In genomic region chr5:150413176-150413901, GRCh38 we compare ENCODE assay signal across 9 cellular contexts. TPM values are rescaled to one million over a fixed set of nuclear protein-coding genes. Genes with fewer than 3 reads are reported as not detected.
A peak's percentile ranks its signal among the peaks of the same experiment; 100 is the strongest.
DNase-seq lines count a peak whose midpoint lies in the region; ATAC-seq and TF ChIP-seq lines count a peak whose summit lies in the region.
"Had no signal": no experiment of that assay in that cellular context is flagged by ENCODE, and none has a peak within 500 bp of the region (broad histone marks: within the 10 kb centered on the region; RNA-seq: fewer than 3 reads in every experiment).

No MANE protein-coding gene starts in this region.

- peaks cover 0 to 10% (median 1%) of the 10 kb centered on the region in 3 donors for H3K27me3 Mint-ChIP-seq in CD14-positive monocyte (ENCODE audit: low read depth in 3 of 3)

- peak overlapping the region; percentile 30 for H2BK15ac ChIP-seq in neuronal stem cell (ENCODE audit: low read length)

- no peak overlapping the region for H2BK12ac ChIP-seq in neuronal stem cell (ENCODE audit: low read length)

- no peak overlapping the region for H2BK5ac ChIP-seq in neuronal stem cell (ENCODE audit: low read length)

- DNase-seq in CD14-positive monocyte (ENCODE audit: low spot score) (no peak), HL-60 (ENCODE audit: low read depth in 1 of 2, low spot score in 1 of 2) (no peak), neuronal stem cell (ENCODE audit: low spot score) (no peak), PC-3 (no peak), GM19238 (ENCODE audit: insufficient read length, low spot score) (no peak), erythroblast (lab: John Stamatoyannopoulos, UW) (no peak), GM13977 (ENCODE audit: low spot score) (no peak)
- DNase-seq: DMS79 had no signal

- H4K8ac ChIP-seq in neuronal stem cell (ENCODE audit: low read depth, low read length), result no peak overlapping the region

- no peaks in the 10 kb centered on the region for H3K79me2 ChIP-seq in PC-3 (ENCODE audit: low read length)

- WGBS in neuronal stem cell (ENCODE audit: extremely low coverage in 2 of 2, insufficient read length in 2 of 2, insufficient replicate concordance in 1 of 2), 2 donors, result no CpG with 5 or more reads among the region's 12 CpGs

- H3K36me3 Mint-ChIP-seq in CD14-positive monocyte, result peaks cover 21 to 34% of the 10 kb centered on the region in 2 donors

- BruUV-seq in PC-3 (replicated peaks; lab: Mats Ljungman, UMichigan), result no TSS peak

- H4K20me1 ChIP-seq in PC-3 (ENCODE audit: low read length), result no peaks in the 10 kb centered on the region

- H3K9ac ChIP-seq in duodenal mucosa (ENCODE audit: low read depth in 1 of 2, low read length in 2 of 2) (peak overlapping the region; percentile 86 to 96), neuronal stem cell (ENCODE audit: low read depth, low read length, poor library complexity) (no peak overlapping the region), PC-3 (ENCODE audit: low read length) (no peak overlapping the region)

- no peaks in the 10 kb centered on the region for H3F3A ChIP-seq in PC-3 (ENCODE audit: low read length, unreplicated experiment)

- in situ Hi-C loops in GM13977 (cut with MboI; ENCODE audit: low pct_unique_long_range_greater_than_20kb, low sequenced_read_pairs, unreplicated experiment), result no loop called here

- no peak overlapping the region for H4K91ac ChIP-seq in neuronal stem cell (ENCODE audit: low read depth, low read length, poor library complexity)

- POLR2A ChIA-PET in PC-3 (lab: Charles Lee; ENCODE audit: unreplicated experiment), result no interaction called here

- H3K9me3 ChIP-seq in duodenal mucosa (ENCODE audit: control insufficient read depth in 1 of 2, low read length in 2 of 2), result no peaks in the 10 kb centered on the region
- H3K9me3 ChIP-seq in neuronal stem cell (replicated peaks in 1 of 2; ENCODE audit: control insufficient read depth in 2 of 2, insufficient read depth in 1 of 2, low read depth in 1 of 2, low read length in 2 of 2), result no peaks in the 10 kb centered on the region
- no peaks in the 10 kb centered on the region for H3K9me3 ChIP-seq in PC-3 (ENCODE audit: low read length)

- peaks cover 36% of the 10 kb centered on the region for H3K4me1 Mint-ChIP-seq in CD14-positive monocyte

- H3K9me3 Mint-ChIP-seq in CD14-positive monocyte, result peaks cover 0 to 6% (median 0%) of the 10 kb centered on the region in 7 donors

- H3K4me3 ChIP-seq in HL-60 (replicated peaks; ENCODE audit: insufficient read depth, low read length), result peak overlapping the region; percentile 64
- peak overlapping the region; percentile 90 to 95 for H3K4me3 ChIP-seq in duodenal mucosa (ENCODE audit: low read depth in 1 of 2, low read length in 2 of 2)
- H3K4me3 ChIP-seq in neuronal stem cell (ENCODE audit: low read length in 2 of 2), result peak overlapping the region in 1 of 2 donors; percentile 38
- H3K4me3 ChIP-seq in PC-3 (ENCODE audit: low read length), result no peak overlapping the region

- no peak for TF ChIP-seq POLR2A in erythroblast (IDR thresholded peaks at IDR 0.05; ENCODE audit: low read length)

- CTCF ChIA-PET in PC-3 (lab: Charles Lee), result no interaction called here

- H3K27ac ChIP-seq in HL-60 (replicated peaks), result no peak overlapping the region; the same call in 1 of the 2 replicates
- H3K27ac ChIP-seq in duodenal mucosa (ENCODE audit: low read depth, low read length), result peak overlapping the region; percentile 59
- H3K27ac ChIP-seq in neuronal stem cell (replicated peaks; ENCODE audit: low read length), result no peak overlapping the region
- H3K27ac ChIP-seq in PC-3 (ENCODE audit: low read length), result no peak overlapping the region

- H2AFZ ChIP-seq in neuronal stem cell (ENCODE audit: low read length), result peak overlapping the region; percentile 90
- no peak overlapping the region for H2AFZ ChIP-seq in PC-3 (ENCODE audit: low read length)

- no peak overlapping the region for H2AK5ac ChIP-seq in neuronal stem cell (ENCODE audit: low read depth, low read length)

- peak overlapping the region; percentile 98 to 100 (median 99) for H3K27ac Mint-ChIP-seq in CD14-positive monocyte

- peak overlapping the region; percentile 79 for H3K18ac ChIP-seq in neuronal stem cell (ENCODE audit: low read length)

- TF ChIP-seq CTCF in CD14-positive monocyte (IDR thresholded peaks at IDR 0.05) (no peak), HL-60 (IDR thresholded peaks at IDR 0.05; ENCODE audit: insufficient read depth, low read length) (no peak), PC-3 (conservative IDR thresholded peaks at IDR 0.05; ENCODE audit: low read depth, low read length) (no peak), GM13977 (IDR thresholded peaks at IDR 0.05; ENCODE audit: extremely low read depth, insufficient read depth, missing control alignments) (no peak)

- no peaks in the 10 kb centered on the region for H3K79me1 ChIP-seq in neuronal stem cell (ENCODE audit: low read depth, low read length)

- no peak overlapping the region for H3K14ac ChIP-seq in neuronal stem cell (ENCODE audit: low read length)

- no peaks in the 10 kb centered on the region for H3K9me2 ChIP-seq in PC-3 (replicated peaks; ENCODE audit: low read length)

- H3K36me3 ChIP-seq in duodenal mucosa (ENCODE audit: control insufficient read depth in 1 of 2, insufficient read depth in 2 of 2, low read length in 2 of 2) (peaks cover 4 to 5% of the 10 kb centered on the region in 2 donors), neuronal stem cell (replicated peaks in 1 of 2; ENCODE audit: control insufficient read depth in 2 of 2, insufficient read depth in 2 of 2, low read length in 2 of 2) (no peaks in the 10 kb centered on the region), PC-3 (ENCODE audit: low read depth, low read length) (no peaks in the 10 kb centered on the region)

- H3K4me1 ChIP-seq in duodenal mucosa (ENCODE audit: control insufficient read depth in 1 of 2, insufficient read depth in 2 of 2, low read length in 2 of 2) (peaks cover 13 to 45% of the 10 kb centered on the region in 2 donors), neuronal stem cell (ENCODE audit: control insufficient read depth in 2 of 2, insufficient read depth in 1 of 2, low read depth in 1 of 2, low read length in 2 of 2) (peaks cover 9 to 12% of the 10 kb centered on the region in 2 donors), PC-3 (ENCODE audit: insufficient read depth, low read length) (no peaks in the 10 kb centered on the region; the same call in 1 of the 2 replicates)

- H2BK120ac ChIP-seq in neuronal stem cell (ENCODE audit: low read depth, low read length), result no peak overlapping the region

- H3K23ac ChIP-seq in neuronal stem cell (ENCODE audit: low read depth, low read length, poor library complexity), result no peak overlapping the region

- H3K4me2 ChIP-seq in neuronal stem cell (ENCODE audit: insufficient read depth, low read length, poor library complexity, severe bottlenecking), result peak overlapping the region; percentile 70
- H3K4me2 ChIP-seq in PC-3 (ENCODE audit: low read length), result no peak overlapping the region

- H3K4ac ChIP-seq in neuronal stem cell (ENCODE audit: low read length), result no peak overlapping the region

- H3K4me3 Mint-ChIP-seq in CD14-positive monocyte, result peak overlapping the region; percentile 97 to 99

- H3K27me3 ChIP-seq in HL-60 (ENCODE audit: insufficient read depth, poor library complexity, severe bottlenecking), result no peaks in the 10 kb centered on the region
- no peaks in the 10 kb centered on the region for H3K27me3 ChIP-seq in duodenal mucosa (ENCODE audit: control insufficient read depth in 1 of 2, insufficient read depth in 2 of 2, low read length in 2 of 2)
- H3K27me3 ChIP-seq in neuronal stem cell (ENCODE audit: control insufficient read depth in 3 of 3, insufficient read depth in 3 of 3, low read depth in 1 of 3, low read length in 3 of 3), result no peaks in the 10 kb centered on the region
- no peaks in the 10 kb centered on the region for H3K27me3 ChIP-seq in PC-3 (ENCODE audit: low read length)

- ATAC-seq in PC-3, result no peak

- intact Hi-C loops in CD14-positive monocyte (cut with micrococcal nuclease), result loop anchor here (5.0 kb wide), 2 partner anchors 34 to 64 kb away; partner anchors contain the start of gene RPS14 (in 2 of the 2)
- intact Hi-C loops in PC-3 (cut with micrococcal nuclease), result no loop called here

RNA-seq across cellular contexts. Expression of gene CD74, which starts 0.6 kb away (rescaled TPM):
- 1,000 to 10,000 TPM; 3,498 to 4,939 TPM for polyA plus RNA-seq in CD14-positive monocyte
- 61.0 TPM for polyA plus RNA-seq in neuronal stem cell (2013, experiment 1 of 2)
- 61.3 TPM for polyA plus RNA-seq in neuronal stem cell (2013, experiment 2 of 2)
- total RNA-seq in PC-3 (2014; rRNA removed), result 0.22 and 0.52 TPM in 2 replicates

RNA-seq across cellular contexts. Expression of gene RPS14, which starts 36.2 kb away (rescaled TPM):
- 1,000 to 10,000 TPM; 2,768 to 3,499 TPM for polyA plus RNA-seq in CD14-positive monocyte
- 5,106 TPM for polyA plus RNA-seq in neuronal stem cell (2013, experiment 1 of 2)
- 5,095 TPM for polyA plus RNA-seq in neuronal stem cell (2013, experiment 2 of 2)
- total RNA-seq in PC-3 (2014; rRNA removed), result 2,005 and 2,031 TPM in 2 replicates

RNA-seq across cellular contexts. Expression of gene TCOF1, which starts 55.8 kb away (rescaled TPM):
- polyA plus RNA-seq in CD14-positive monocyte, result 1 to 10 TPM; 1.4 to 2.3 TPM
- polyA plus RNA-seq in neuronal stem cell (2013, experiment 1 of 2), result 32.1 TPM
- polyA plus RNA-seq in neuronal stem cell (2013, experiment 2 of 2), result 32.7 TPM
- 113 and 149 TPM in 2 replicates for total RNA-seq in PC-3 (2014; rRNA removed)

Comparison
In these comparisons a context has a peak if more than half of its experiments do, and no peak if none do; other contexts are left out.
1. H3K9ac ChIP-seq: peak in duodenal mucosa (2 of 2); none in neuronal stem cell (single experiment) and PC-3 (single experiment).